Comparison of ENCODE assay signal across 14 cellular contexts in genomic region chr20:57940376-57940775, GRCh38.
DNase-seq lines count a peak whose midpoint lies in the region; ATAC-seq, FAIRE-seq and TF ChIP-seq lines count a peak whose summit lies in the region.
"Had no signal": no experiment of that assay in that cellular context is flagged by ENCODE, and none has a peak within 500 bp of the region (broad histone marks: within the 10 kb centered on the region; RNA-seq: fewer than 3 reads in every experiment).

No MANE protein-coding gene starts in this region.

- DNase-seq in right lobe of liver (no peak), HepG2 (ENCODE audit: low spot score) (no peak), prostate gland (ENCODE audit: low spot score) (no peak), T1000 (lab: John Stamatoyannopoulos, UW) (no peak), Caco-2 (no peak)
- DNase-seq: BE2C; CD8-positive, alpha-beta T cell; GM23248 had no signal

- in situ Hi-C loops in HepG2 (cut with HindIII; ENCODE audit: extremely low pct_ligation_motif_present, low pct_unique_long_range_greater_than_20kb), result no loop called here

- H3K27ac ChIP-seq in right lobe of liver (peak overlapping the region in 2 of 3 donors; percentile 24 to 48), HepG2 (ENCODE audit: extremely low read length, insufficient read depth, low read length) (no peak overlapping the region), C4-2B (peak overlapping the region; percentile 11; the same call in 1 of the 2 replicates), VCaP (peak overlapping the region; percentile 41; the same call in 1 of the 2 replicates), prostate gland (peak overlapping the region; percentile 74 to 80)
- H3K27ac ChIP-seq: GM23248 had no signal

- no peak overlapping the region for H3K4me2 ChIP-seq in HepG2 (ENCODE audit: low read depth, low read length)

- WGBS in right lobe of liver (ENCODE audit: insufficient coverage, low coverage, low lambda C conversion rate, missing lambda C conversion rate), result 96% methylated on average over 3 of the region's 4 CpGs
- 68% methylated on average over 4 of the region's 4 CpGs for WGBS in HepG2 (ENCODE audit: low lambda C conversion rate)
- WGBS in prostate gland, result 97% methylated on average over 4 of the region's 4 CpGs

- no peak overlapping the region for H3K4me3 Mint-ChIP-seq in Caco-2 (ENCODE audit: unreplicated experiment)
- H3K4me3 Mint-ChIP-seq: CD8-positive, alpha-beta T cell had no signal

- H3K79me2 ChIP-seq in HepG2 (ENCODE audit: insufficient read depth, low read length), result no peaks in the 10 kb centered on the region

- CTCF ChIA-PET in HepG2 (lab: Yijun Ruan, JAX; ENCODE audit: low intra/inter-chr PET ratio, low total read pairs), result no interaction called here
- CTCF ChIA-PET in Caco-2 (lab: Charles Lee), result interaction anchor here (0.6 to 1.1 kb wide), 2 partner anchors 15 to 39 kb away, joined by 3 read pairs; no protein-coding TSS in a partner anchor

- H3K4me1 ChIP-seq in right lobe of liver (peaks cover 0 to 11% (median 5%) of the 10 kb centered on the region in 4 donors), HepG2 (ENCODE audit: insufficient read depth, low read length) (no peaks in the 10 kb centered on the region), prostate gland (replicated peaks) (peaks cover 3% of the 10 kb centered on the region), Caco-2 (no peaks in the 10 kb centered on the region)
- H3K4me1 ChIP-seq: HAP-1 had no signal

- H3K9me3 Mint-ChIP-seq in Caco-2 (ENCODE audit: unreplicated experiment), result no peaks in the 10 kb centered on the region
- H3K9me3 Mint-ChIP-seq: CD8-positive, alpha-beta T cell had no signal

- H3K9ac ChIP-seq in HepG2 (ENCODE audit: insufficient read depth, low read depth, low read length), result no peak overlapping the region
- H3K9ac ChIP-seq: GM23248 had no signal

- no peaks in the 10 kb centered on the region for H3K9me3 ChIP-seq in right lobe of liver
- no peaks in the 10 kb centered on the region for H3K9me3 ChIP-seq in HepG2 (ENCODE audit: low read length)
- H3K9me3 ChIP-seq in prostate gland, result no peaks in the 10 kb centered on the region
- no peaks in the 10 kb centered on the region; the same call in 1 of the 2 replicates for H3K9me3 ChIP-seq in Caco-2
- H3K9me3 ChIP-seq: BE2C, HAP-1 had no signal

- H3K4me3 ChIP-seq in right lobe of liver (no peak overlapping the region), HepG2 (replicated peaks in 1 of 3; ENCODE audit: insufficient read depth in 1 of 3, low read depth in 2 of 3, low read length in 3 of 3) (no peak overlapping the region), prostate gland (no peak overlapping the region), Caco-2 (ENCODE audit: low read depth, low read length) (no peak overlapping the region)
- H3K4me3 ChIP-seq: GM23248, HAP-1 had no signal

- no peaks in the 10 kb centered on the region for H3K27me3 ChIP-seq in right lobe of liver
- H3K27me3 ChIP-seq in HepG2 (ENCODE audit: control insufficient read depth in 1 of 2, insufficient read depth in 2 of 2, low read length in 2 of 2), result peaks cover 0 to 40% of the 10 kb centered on the region in 2 experiments; a peak in 3 of 5 replicates
- H3K27me3 ChIP-seq in prostate gland (replicated peaks; ENCODE audit: insufficient read depth), result no peaks in the 10 kb centered on the region
- no peaks in the 10 kb centered on the region for H3K27me3 ChIP-seq in Caco-2 (replicated peaks; ENCODE audit: control insufficient read depth, insufficient read depth, low read length)
- H3K27me3 ChIP-seq: BE2C had no signal

- no peak overlapping the region for H2AFZ ChIP-seq in HepG2 (ENCODE audit: low read length)
- H2AFZ ChIP-seq: GM23248 had no signal

- no peak for TF ChIP-seq POLR2A in right lobe of liver (IDR thresholded peaks at IDR 0.05)
- no peak for TF ChIP-seq POLR2A in HepG2 (IDR thresholded peaks at IDR 0.05; ENCODE audit: insufficient read depth in 1 of 2, low read depth in 2 of 2, low read length in 2 of 2)
- TF ChIP-seq POLR2A in prostate gland (IDR thresholded peaks at IDR 0.05), result no peak

- peaks cover 12% of the 10 kb centered on the region for H3K27me3 Mint-ChIP-seq in Caco-2 (ENCODE audit: insufficient read depth, unreplicated experiment)

- TF ChIP-seq CTCF in right lobe of liver (IDR thresholded peaks at IDR 0.05) (no peak), HepG2 (CRISPR knock-in tag; IDR thresholded peaks at IDR 0.05) (no peak), C4-2B (conservative IDR thresholded peaks at IDR 0.05) (no peak), VCaP (conservative IDR thresholded peaks at IDR 0.05) (no peak), prostate gland (IDR thresholded peaks at IDR 0.05) (no peak), Caco-2 (IDR thresholded peaks at IDR 0.05; ENCODE audit: insufficient read depth in 1 of 2, low read depth in 1 of 2, low read length in 1 of 2, severe bottlenecking in 1 of 2, unreplicated experiment in 1 of 2) (no peak)

- H3K4me1 Mint-ChIP-seq in Caco-2 (ENCODE audit: low read depth, unreplicated experiment), result no peaks in the 10 kb centered on the region

- no peaks in the 10 kb centered on the region for H4K20me1 ChIP-seq in HepG2 (ENCODE audit: insufficient read depth, low read length)

- ATAC-seq in right lobe of liver (no peak), HepG2 (no peak), GM18873 (IDR thresholded peaks at IDR 0.05; ENCODE audit: low FRiP score, unreplicated experiment) (no peak)
- ATAC-seq: CD8-positive, alpha-beta T cell had no signal

- no peak for FAIRE-seq in HepG2 (lab: Jason Lieb, UNC)
- FAIRE-seq: G401.6, GM12891 had no signal

- TF ChIP-seq RAD21 in HepG2 (CRISPR knock-in tag; IDR thresholded peaks at IDR 0.05), result no peak

- intact Hi-C loops in right lobe of liver (cut with DNase I), result no loop called here
- intact Hi-C loops in HepG2 (cut with micrococcal nuclease; ENCODE audit: unreplicated experiment), result no loop called here
- intact Hi-C loops in prostate gland (cut with DNase I), result no loop called here
- intact Hi-C loops in Caco-2 (cut with micrococcal nuclease; ENCODE audit: unreplicated experiment), result no loop called here

- H3K27ac Mint-ChIP-seq in Caco-2 (ENCODE audit: unreplicated experiment), result no peak overlapping the region
- H3K27ac Mint-ChIP-seq: CD8-positive, alpha-beta T cell had no signal

- H3K36me3 ChIP-seq in right lobe of liver (no peaks in the 10 kb centered on the region), HepG2 (replicated peaks in 1 of 2; ENCODE audit: control insufficient read depth in 1 of 2, insufficient read depth in 2 of 2, low read length in 2 of 2) (no peaks in the 10 kb centered on the region), prostate gland (no peaks in the 10 kb centered on the region), Caco-2 (ENCODE audit: control insufficient read depth, insufficient read depth, low read length) (no peaks in the 10 kb centered on the region)
- H3K36me3 ChIP-seq: BE2C, HAP-1 had no signal

- POLR2A ChIA-PET in HepG2 (lab: Yijun Ruan, JAX), result no interaction called here
- POLR2A ChIA-PET in Caco-2 (lab: Charles Lee), result no interaction called here

- BruUV-seq in HepG2 (replicated peaks; lab: Mats Ljungman, UMichigan) (no TSS peak), Caco-2 (replicated peaks; lab: Mats Ljungman, UMichigan) (no TSS peak)

- TF ChIP-seq EP300 in HepG2 (IDR thresholded peaks at IDR 0.05; ENCODE audit: low read depth in 2 of 2, low read length in 2 of 2), result no peak
- TF ChIP-seq EP300 in HepG2 (CRISPR knock-in tag; IDR thresholded peaks at IDR 0.05; ENCODE audit: borderline replicate concordance), result no peak

- H3K36me3 Mint-ChIP-seq in Caco-2 (ENCODE audit: insufficient read depth, unreplicated experiment), result no peaks in the 10 kb centered on the region
- H3K36me3 Mint-ChIP-seq: CD8-positive, alpha-beta T cell had no signal

TF ChIP-seq in HepG2, 621 proteins besides CTCF, POLR2A, EP300 and RAD21 (continues in another document):
- TF ChIP-seq TRIM22 (IDR thresholded peaks at IDR 0.05), result no peak
